In genomic region chr15:67063689-67064606, GRCh38 we compare ENCODE assay signal across 8 cellular contexts. TPM values are rescaled to one million over a fixed set of nuclear protein-coding genes. Genes with fewer than 3 reads are reported as not detected.
DNase-seq lines count a peak whose midpoint lies in the region; ATAC-seq and TF ChIP-seq lines count a peak whose summit lies in the region.

No MANE protein-coding gene starts in this region.

- in situ Hi-C loops in astrocyte of the spinal cord (cut with HindIII; ENCODE audit: low sequenced_read_pairs) = no loop called here

- H2BK15ac ChIP-seq in mesenchymal stem cell (ENCODE audit: low read depth, poor library complexity, severe bottlenecking) = no peak overlapping the region

- H2BK12ac ChIP-seq in mesenchymal stem cell (ENCODE audit: low read length in 2 of 2) = peak overlapping the region; percentile 3 to 15

- peaks cover 5% of the 10 kb centered on the region for H3K79me1 ChIP-seq in mesenchymal stem cell (replicated peaks; ENCODE audit: low read length, poor library complexity, severe bottlenecking)

- H3K18ac ChIP-seq in mesenchymal stem cell (ENCODE audit: low read depth in 1 of 2, low read length in 2 of 2) = peak overlapping the region; percentile 14 to 16

- H3K4me3 ChIP-seq in astrocyte of the spinal cord (ENCODE audit: low read depth, low read length) (no peak overlapping the region), mesenchymal stem cell (ENCODE audit: insufficient read depth in 1 of 2, low read depth in 1 of 2, low read length in 2 of 2) (peak overlapping the region in 1 of 2 experiments; percentile 66), uterus (no peak overlapping the region)

- no peak overlapping the region for H4K91ac ChIP-seq in mesenchymal stem cell (ENCODE audit: low read length)

- H3K23ac ChIP-seq in mesenchymal stem cell (ENCODE audit: low read length in 2 of 2) = no peak overlapping the region

- peak overlapping the region; percentile 21 for H2BK120ac ChIP-seq in mesenchymal stem cell (ENCODE audit: low read depth, low read length)

- H3K36me3 ChIP-seq in mesenchymal stem cell (ENCODE audit: control insufficient read depth in 1 of 2, insufficient read depth in 2 of 2, low read depth in 1 of 2, low read length in 2 of 2) = no peaks in the 10 kb centered on the region
- no peaks in the 10 kb centered on the region for H3K36me3 ChIP-seq in uterus

- 14% methylated on average over 28 of the region's 33 CpGs for WGBS in mesenchymal stem cell

- H3K4me2 ChIP-seq in mesenchymal stem cell (ENCODE audit: low read length, poor library complexity, severe bottlenecking) = peak overlapping the region; percentile 77

- H3K4ac ChIP-seq in mesenchymal stem cell (ENCODE audit: low read depth in 1 of 2, low read length in 2 of 2) = no peak overlapping the region

- H2BK5ac ChIP-seq in mesenchymal stem cell (ENCODE audit: low read depth, low read length, poor library complexity, severe bottlenecking) = no peak overlapping the region

- no peak overlapping the region for H2AFZ ChIP-seq in mesenchymal stem cell (ENCODE audit: low read depth, low read length)

- TF ChIP-seq CTCF in astrocyte of the spinal cord (IDR thresholded peaks at IDR 0.05; ENCODE audit: low read depth, low read length) (no peak), uterus (IDR thresholded peaks at IDR 0.05) (no peak)

- H3K14ac ChIP-seq in mesenchymal stem cell (ENCODE audit: low read length in 2 of 2) = no peak overlapping the region

- peak overlapping the region; percentile 13 for H3K27ac ChIP-seq in mesenchymal stem cell (ENCODE audit: low read length, poor library complexity, severe bottlenecking)
- peak overlapping the region; percentile 91 to 94 for H3K27ac ChIP-seq in uterus

- H3K27me3 ChIP-seq in mesenchymal stem cell (ENCODE audit: control insufficient read depth in 1 of 2, insufficient read depth in 1 of 2, low read length in 2 of 2) (no peaks in the 10 kb centered on the region), uterus (no peaks in the 10 kb centered on the region)

- peaks cover 20% of the 10 kb centered on the region for H3K4me1 ChIP-seq in mesenchymal stem cell (ENCODE audit: control insufficient read depth, insufficient read depth, low read depth, low read length)
- H3K4me1 ChIP-seq in uterus = peaks cover 3 to 6% of the 10 kb centered on the region in 2 donors

- H4K8ac ChIP-seq in mesenchymal stem cell (ENCODE audit: low read length) = peak overlapping the region; percentile 22

- no peak for TF ChIP-seq POLR2A in uterus (IDR thresholded peaks at IDR 0.05)

- H3K9ac ChIP-seq in mesenchymal stem cell (ENCODE audit: low read length) = peak overlapping the region; percentile 84

- ATAC-seq in HG03520 (IDR thresholded peaks at IDR 0.05; ENCODE audit: unreplicated experiment) = no peak
- ATAC-seq in HG03460 (IDR thresholded peaks at IDR 0.05; ENCODE audit: unreplicated experiment) = no peak

- H2AK5ac ChIP-seq in mesenchymal stem cell (ENCODE audit: low read length, severe bottlenecking) = no peak overlapping the region

- H3K9me3 ChIP-seq in mesenchymal stem cell (ENCODE audit: control insufficient read depth, low read length) = no peaks in the 10 kb centered on the region
- H3K9me3 ChIP-seq in uterus = no peaks in the 10 kb centered on the region

- DNase-seq in AML-193 (lab: John Stamatoyannopoulos, UW) (peak; percentile 31 to 33), NCI-H146 (lab: John Stamatoyannopoulos, UW) (peak; percentile 86), astrocyte of the spinal cord (ENCODE audit: low read depth, low spot score) (peak; percentile 71), mesenchymal stem cell (peak; percentile 80), uterus (no peak), NCI-H187 treated with DMSO at 0.1 percent for 48 hours (lab: John Stamatoyannopoulos, UW) (no peak)

- intact Hi-C loops in uterus (cut with DNase I; ENCODE audit: low total_unique reads) = no loop called here

RNA-seq across cellular contexts. Expression of gene SMAD3, which starts 1.5 kb away (rescaled TPM):
- polyA plus RNA-seq in mesenchymal stem cell (2013, experiment 1 of 2) = 126 TPM
- 125 TPM for polyA plus RNA-seq in mesenchymal stem cell (2013, experiment 2 of 2)
- 10 to 100 TPM; 14.3 to 66.9 (median 32.3) TPM for total RNA-seq in uterus

Comparison
In these comparisons a context has a peak if more than half of its experiments do, and no peak if none do; other contexts are left out.
1. DNase-seq: peak in AML-193 (2 of 2), NCI-H146 (single experiment), astrocyte of the spinal cord (single experiment) and mesenchymal stem cell (single experiment); none in uterus (0 of 2) and NCI-H187 treated with DMSO at 0.1 percent for 48 hours (single experiment).